In genomic region chr3:184561329-184562145, GRCh38 we compare ENCODE assay signal across 1 cellular context.
TF ChIP-seq lines count a peak whose summit lies in the region.

Gene EPHB3 (plus strand): TSS chr3:184561785. CDS start chr3:184562236, 451 bp downstream.

TF ChIP-seq in HEK293, 187 proteins besides CTCF, POLR2A, EP300 and RAD21 (continued from another document and continues in another):
- TF ChIP-seq ZNF157 (tag by site-specific recombination; IDR thresholded peaks at IDR 0.05) = no peak
- no peak for TF ChIP-seq ZNF707 (tag by site-specific recombination; IDR thresholded peaks at IDR 0.05)
- TF ChIP-seq ZNF785 (tag by site-specific recombination; IDR thresholded peaks at IDR 0.05) = no peak
- no peak for TF ChIP-seq ZNF184 (tag by site-specific recombination; IDR thresholded peaks at IDR 0.05)
- TF ChIP-seq ZNF23 (tag by site-specific recombination; IDR thresholded peaks at IDR 0.05; ENCODE audit: borderline replicate concordance) = no peak
- TF ChIP-seq ZNF645 (tag by site-specific recombination; IDR thresholded peaks at IDR 0.05) = no peak
- TF ChIP-seq ZNF658 (tag by site-specific recombination; IDR thresholded peaks at IDR 0.05) = no peak
- no peak for TF ChIP-seq ZNF132 (tag by site-specific recombination; IDR thresholded peaks at IDR 0.05; ENCODE audit: borderline replicate concordance)
- no peak for TF ChIP-seq PRDM6 (tag by site-specific recombination; IDR thresholded peaks at IDR 0.05)
- peak; percentile 43; the same call in 1 of the 2 replicates for TF ChIP-seq TCF7L2 (IDR thresholded peaks at IDR 0.05; ENCODE audit: borderline replicate concordance, low read depth, low read length)
- TF ChIP-seq SCRT2 (tag by site-specific recombination; IDR thresholded peaks at IDR 0.05) = no peak
- no peak for TF ChIP-seq ZEB2 (tag by site-specific recombination; IDR thresholded peaks at IDR 0.05)
- no peak for TF ChIP-seq RBAK (tag by site-specific recombination; IDR thresholded peaks at IDR 0.05)
- TF ChIP-seq ZNF670 (tag by site-specific recombination; IDR thresholded peaks at IDR 0.05; ENCODE audit: low read depth) = no peak
- TF ChIP-seq KLF1 (tag by site-specific recombination; IDR thresholded peaks at IDR 0.05) = no peak
- TF ChIP-seq ZBTB10 (tag by site-specific recombination; IDR thresholded peaks at IDR 0.05) = peak; percentile 67
- no peak for TF ChIP-seq ZNF488 (tag by site-specific recombination; IDR thresholded peaks at IDR 0.05)
- no peak; the same call in 1 of the 2 replicates for TF ChIP-seq ZFHX2 (tag by site-specific recombination; conservative IDR thresholded peaks at IDR 0.05)
- no peak for TF ChIP-seq ZNF138 (tag by site-specific recombination; IDR thresholded peaks at IDR 0.05; ENCODE audit: borderline replicate concordance)
- no peak for TF ChIP-seq ZNF639 (tag by site-specific recombination; IDR thresholded peaks at IDR 0.05)
- peak; percentile 57 for TF ChIP-seq ZIC2 (tag by site-specific recombination; IDR thresholded peaks at IDR 0.05)
- no peak for TF ChIP-seq KLF16 (tag by site-specific recombination; IDR thresholded peaks at IDR 0.05)
- TF ChIP-seq OVOL3 (tag by site-specific recombination; IDR thresholded peaks at IDR 0.05) = no peak
- TF ChIP-seq SCRT1 (tag by site-specific recombination; IDR thresholded peaks at IDR 0.05; ENCODE audit: borderline replicate concordance) = no peak
- no peak for TF ChIP-seq ZNF514 (tag by site-specific recombination; IDR thresholded peaks at IDR 0.05)
- no peak for TF ChIP-seq GFI1B (tag by site-specific recombination; IDR thresholded peaks at IDR 0.05)
- no peak for TF ChIP-seq ELK4 (IDR thresholded peaks at IDR 0.05; ENCODE audit: borderline replicate concordance, low read depth, low read length)
- TF ChIP-seq ZNF530 (tag by site-specific recombination; IDR thresholded peaks at IDR 0.05; ENCODE audit: low read depth) = no peak
- no peak for TF ChIP-seq ZNF394 (tag by site-specific recombination; IDR thresholded peaks at IDR 0.05; ENCODE audit: borderline replicate concordance)
- no peak for TF ChIP-seq ZNF16 (tag by site-specific recombination; IDR thresholded peaks at IDR 0.05; ENCODE audit: low read depth)
- TF ChIP-seq PRDM1 (tag by site-specific recombination; IDR thresholded peaks at IDR 0.05) = no peak
- TF ChIP-seq ZBTB26 (tag by site-specific recombination; optimal IDR thresholded peaks at IDR 0.05) = peak; percentile 86
- TF ChIP-seq SP3 (tag by site-specific recombination; IDR thresholded peaks at IDR 0.05) = peak; percentile 82; the same call in 1 of the 2 replicates
- TF ChIP-seq ZNF510 (tag by site-specific recombination; IDR thresholded peaks at IDR 0.05; ENCODE audit: insufficient replicate concordance) = no peak
- no peak for TF ChIP-seq ZNF623 (tag by site-specific recombination; IDR thresholded peaks at IDR 0.05)
- no peak for TF ChIP-seq BCL11A (tag by site-specific recombination; IDR thresholded peaks at IDR 0.05; ENCODE audit: low read depth)
- 0 out of 2 replicates have a peak, but pooled peaks have one; percentile 21 for TF ChIP-seq ZBTB7A (tag by site-specific recombination; IDR thresholded peaks at IDR 0.05; ENCODE audit: low read depth)
- no peak for TF ChIP-seq ZFP3 (tag by site-specific recombination; IDR thresholded peaks at IDR 0.05; ENCODE audit: low read depth)
- no peak for TF ChIP-seq PRDM4 (tag by site-specific recombination; IDR thresholded peaks at IDR 0.05)
- no peak for TF ChIP-seq ZNF596 (tag by site-specific recombination; IDR thresholded peaks at IDR 0.05)
- 0 out of 2 replicates have a peak, but pooled peaks have one; percentile 55 for TF ChIP-seq KLF10 (tag by site-specific recombination; IDR thresholded peaks at IDR 0.05)
- TF ChIP-seq ZBTB6 (tag by site-specific recombination; IDR thresholded peaks at IDR 0.05) = no peak
- TF ChIP-seq ZNF776 (tag by site-specific recombination; IDR thresholded peaks at IDR 0.05; ENCODE audit: borderline replicate concordance) = no peak
- TF ChIP-seq ZNF140 (tag by site-specific recombination; IDR thresholded peaks at IDR 0.05) = no peak
- TF ChIP-seq ZBTB20 (tag by site-specific recombination; IDR thresholded peaks at IDR 0.05) = no peak
- TF ChIP-seq ZNF704 (tag by site-specific recombination; IDR thresholded peaks at IDR 0.05) = no peak
- TF ChIP-seq GLIS2 (tag by site-specific recombination; IDR thresholded peaks at IDR 0.05) = peak; percentile 94
- TF ChIP-seq IKZF3 (tag by site-specific recombination; IDR thresholded peaks at IDR 0.05) = no peak
- no peak for TF ChIP-seq ZNF311 (tag by site-specific recombination; IDR thresholded peaks at IDR 0.05; ENCODE audit: borderline replicate concordance)
- no peak for TF ChIP-seq ZNF202 (tag by site-specific recombination; IDR thresholded peaks at IDR 0.05; ENCODE audit: borderline replicate concordance)
- no peak for TF ChIP-seq ZNF280C (tag by site-specific recombination; IDR thresholded peaks at IDR 0.05)
